In genomic region chr1:59272507-59272906, GRCh38 we compare ENCODE assay signal across 10 cellular contexts. TPM values are rescaled to one million over a fixed set of nuclear protein-coding genes. Genes with fewer than 3 reads are reported as not detected.
DNase-seq lines count a peak whose midpoint lies in the region; ATAC-seq and TF ChIP-seq lines count a peak whose summit lies in the region.
"Had no signal": no experiment of that assay in that cellular context is flagged by ENCODE, and none has a peak within 500 bp of the region (broad histone marks: within the 10 kb centered on the region; RNA-seq: fewer than 3 reads in every experiment).

No MANE protein-coding gene starts in this region.

- DNase-seq in Caki2 (ENCODE audit: low read depth): peak; percentile 34
- DNase-seq in Kasumi-1 (lab: John Stamatoyannopoulos, UW): peak; percentile 30 to 42
- no peak for DNase-seq in heart right ventricle
- DNase-seq in HAP-1 (ENCODE audit: low spot score in 2 of 2): no peak
- no peak for DNase-seq in NK-92 treated with Interleukin-12 subunit alpha and Interleukin-12 subunit beta, amount 100 ng/mL, for 24 hours (lab: John Stamatoyannopoulos, UW)
- DNase-seq in NCI-H1694 treated with DMSO at 0.1 percent for 48 hours (lab: John Stamatoyannopoulos, UW): no peak
- DNase-seq in glutamatergic neuron: no peak
- DNase-seq: activated T-cell treated with anti-CD3 and anti-CD28 coated beads, Interleukin-2, amount 50 U/mL, for 4 hours; NCI-H2227 treated with DMSO at 0.1 percent for 48 hours had no signal

- H3K27me3 Mint-ChIP-seq in glutamatergic neuron (ENCODE audit: unreplicated experiment): no peaks in the 10 kb centered on the region

- H3K4me3 ChIP-seq in heart right ventricle (no peak overlapping the region), HAP-1 (no peak overlapping the region)

- no peak for TF ChIP-seq CTCF in heart right ventricle (IDR thresholded peaks at IDR 0.05)
- no peak for TF ChIP-seq CTCF in glutamatergic neuron (IDR thresholded peaks at IDR 0.05; ENCODE audit: partially characterized antibody, unreplicated experiment)

- H3K9me3 ChIP-seq in heart right ventricle (no peaks in the 10 kb centered on the region), HAP-1 (no peaks in the 10 kb centered on the region)

- peak overlapping the region in 3 of 10 donors; percentile 7 to 59 (median 12) for H3K27ac ChIP-seq in heart right ventricle

- peaks cover 6% of the 10 kb centered on the region for H3K4me1 Mint-ChIP-seq in glutamatergic neuron (ENCODE audit: low read depth, unreplicated experiment)

- H3K4me3 Mint-ChIP-seq in glutamatergic neuron (ENCODE audit: unreplicated experiment): no peak overlapping the region
- H3K4me3 Mint-ChIP-seq: activated T-cell treated with anti-CD3 and anti-CD28 coated beads, Interleukin-2, amount 50 U/mL, for 4 hours had no signal

- H3K36me3 ChIP-seq in heart right ventricle (no peaks in the 10 kb centered on the region), HAP-1 (replicated peaks) (no peaks in the 10 kb centered on the region)

- no peaks in the 10 kb centered on the region for H3K27me3 ChIP-seq in heart right ventricle
- H3K27me3 ChIP-seq in HAP-1 (ENCODE audit: low read depth): 0 out of 2 replicates have a peak, but pooled peaks cover 6% of the 10 kb centered on the region

- in situ Hi-C loops in Caki2 (cut with HindIII; ENCODE audit: low pct_unique_long_range_greater_than_20kb, low sequenced_read_pairs) (no loop called here), HAP-1 (cut with MboI; ENCODE audit: low sequenced_read_pairs) (no loop called here)

- no peak overlapping the region for H3K27ac Mint-ChIP-seq in glutamatergic neuron (ENCODE audit: unreplicated experiment)

- intact Hi-C loops in heart right ventricle (cut with DNase I): loop anchor here in 1 of 10 donors (10.0 kb wide), 1 partner anchor 88 kb away; no protein-coding TSS in a partner anchor

- H3K4me1 ChIP-seq in heart right ventricle (peaks cover 0 to 33% (median 11%) of the 10 kb centered on the region in 9 donors), HAP-1 (no peaks in the 10 kb centered on the region)

- 77 to 87% methylated on average over 1 of the region's 1 CpG for WGBS in heart right ventricle, 2 donors

- H3K9me3 Mint-ChIP-seq in glutamatergic neuron (ENCODE audit: unreplicated experiment): no peaks in the 10 kb centered on the region
- H3K9me3 Mint-ChIP-seq: activated T-cell treated with anti-CD3 and anti-CD28 coated beads, Interleukin-2, amount 50 U/mL, for 4 hours had no signal

- H3K36me3 Mint-ChIP-seq in glutamatergic neuron (ENCODE audit: unreplicated experiment): no peaks in the 10 kb centered on the region

- peak; percentile 93 for ATAC-seq in GM21360 (IDR thresholded peaks at IDR 0.05; ENCODE audit: unreplicated experiment)
- peak in 5 of 8 donors; percentile 14 to 67 (median 34) for ATAC-seq in heart right ventricle

RNA-seq across cellular contexts. Expression of gene FGGY, which starts 24.4 kb away (rescaled TPM):
- total RNA-seq in Caki2 (2014; rRNA removed; shearing (Covaris generic); ENCODE audit: low replicate concordance): 18.8 and 26.2 TPM in 2 replicates
- total RNA-seq in heart right ventricle (10 to 100 TPM; 26.3 to 51.8 (median 36.6) TPM), glutamatergic neuron (ENCODE audit: unreplicated experiment) (11.6 TPM)
- polyA plus RNA-seq in heart right ventricle: 1 to 10 TPM; 3.1 to 9.5 TPM

Comparison
In these comparisons a context has a peak if more than half of its experiments do, and no peak if none do; other contexts are left out.
1. DNase-seq: peak in Caki2 (single experiment) and Kasumi-1 (2 of 2); none in heart right ventricle (0 of 2), HAP-1 (0 of 2), NK-92 treated with Interleukin-12 subunit alpha and Interleukin-12 subunit beta, amount 100 ng/mL, for 24 hours (single experiment), NCI-H1694 treated with DMSO at 0.1 percent for 48 hours (single experiment) and glutamatergic neuron (single experiment).